In genomic region chr16:50024207-50024606, GRCh38 we compare ENCODE assay signal across 10 cellular contexts. TPM values are rescaled to one million over a fixed set of nuclear protein-coding genes. Genes with fewer than 3 reads are reported as not detected.
DNase-seq lines count a peak whose midpoint lies in the region; ATAC-seq and TF ChIP-seq lines count a peak whose summit lies in the region.
"Had no signal": no experiment of that assay in that cellular context is flagged by ENCODE, and none has a peak within 500 bp of the region (broad histone marks: within the 10 kb centered on the region; RNA-seq: fewer than 3 reads in every experiment).

No MANE protein-coding gene starts in this region.

- ATAC-seq in activated T-cell treated with anti-CD3 and anti-CD28 coated beads, Interleukin-2, amount 50 U/mL, for 4 hours = no peak

- no peak for TF ChIP-seq CTCF in fibroblast of lung (conservative IDR thresholded peaks at IDR 0.05 in 1 of 2, IDR thresholded peaks at IDR 0.05 in 1 of 2; ENCODE audit: low read depth in 1 of 2, low read length in 2 of 2)

- no peak overlapping the region for H3K27ac ChIP-seq in SJCRH30
- H3K27ac ChIP-seq in fibroblast of lung (ENCODE audit: insufficient read depth, low read length) = no peak overlapping the region
- no peak overlapping the region for H3K27ac ChIP-seq in subcutaneous abdominal adipose tissue (ENCODE audit: low read depth, low read length)
- H3K27ac ChIP-seq: HL-60, suprapubic skin had no signal

- H3K27me3 Mint-ChIP-seq in activated T-cell treated with anti-CD3 and anti-CD28 coated beads, Interleukin-2, amount 50 U/mL, for 4 hours (ENCODE audit: low read depth) = no peaks in the 10 kb centered on the region

- H3K27me3 ChIP-seq in SJCRH30 = no peaks in the 10 kb centered on the region
- no peaks in the 10 kb centered on the region for H3K27me3 ChIP-seq in fibroblast of lung (ENCODE audit: control insufficient read depth, insufficient read depth, low read length)
- no peaks in the 10 kb centered on the region for H3K27me3 ChIP-seq in subcutaneous abdominal adipose tissue (ENCODE audit: control insufficient read depth in 5 of 5, insufficient read depth in 4 of 5, low read length in 5 of 5)
- H3K27me3 ChIP-seq: suprapubic skin had no signal

- H3K4me2 ChIP-seq in fibroblast of lung (ENCODE audit: extremely low read depth, insufficient read depth, low read length) = peak overlapping the region; percentile 67

- H3K4me1 ChIP-seq in SJCRH30 (no peaks in the 10 kb centered on the region), fibroblast of lung (ENCODE audit: control insufficient read depth, extremely low read depth, insufficient read depth, low read length) (no peaks in the 10 kb centered on the region), subcutaneous abdominal adipose tissue (ENCODE audit: control insufficient read depth in 5 of 5, insufficient read depth in 5 of 5, low read length in 5 of 5) (peaks cover 0 to 20% (median 18%) of the 10 kb centered on the region in 5 donors)

- H3K36me3 Mint-ChIP-seq in activated T-cell treated with anti-CD3 and anti-CD28 coated beads, Interleukin-2, amount 50 U/mL, for 4 hours (ENCODE audit: insufficient read depth) = peaks cover 1% of the 10 kb centered on the region

- H3K4me3 ChIP-seq in SJCRH30 (peak overlapping the region; percentile 93), fibroblast of lung (replicated peaks in 1 of 4; ENCODE audit: control extremely low read depth in 1 of 4, insufficient read depth in 1 of 4, low read depth in 3 of 4, low read length in 4 of 4) (peak overlapping the region in 1 of 4 experiments; percentile 49), subcutaneous abdominal adipose tissue (ENCODE audit: low read depth in 1 of 5, low read length in 5 of 5) (no peak overlapping the region)

- peak overlapping the region; percentile 94 for H3K4me3 Mint-ChIP-seq in activated T-cell treated with anti-CD3 and anti-CD28 coated beads, Interleukin-2, amount 50 U/mL, for 4 hours

- H4K20me1 ChIP-seq in fibroblast of lung (ENCODE audit: control insufficient read depth, extremely low read depth, insufficient read depth, low read length) = no peaks in the 10 kb centered on the region

- no peak for DNase-seq in activated T-cell treated with anti-CD3 and anti-CD28 coated beads, Interleukin-2, amount 50 U/mL, for 4 hours
- DNase-seq in activated T-cell treated with anti-CD3 and anti-CD28 coated beads, Interleukin-2, amount 50 U/mL, for 1 hour = no peak
- DNase-seq in SJCRH30 (no peak), fibroblast of lung (ENCODE audit: low read depth in 2 of 2) (no peak), NCI-H146 treated with DMSO at 0.1 percent for 48 hours (lab: John Stamatoyannopoulos, UW; ENCODE audit: unreplicated experiment) (no peak), SIG-M5 (lab: John Stamatoyannopoulos, UW) (no peak), COLO668 (lab: John Stamatoyannopoulos, UW; ENCODE audit: unreplicated experiment) (no peak)

- H3K9ac ChIP-seq in fibroblast of lung (ENCODE audit: insufficient read depth, low read length) (no peak overlapping the region), subcutaneous abdominal adipose tissue (ENCODE audit: low read length in 5 of 5) (peak overlapping the region in 3 of 5 donors; percentile 34 to 60 (median 46))

- H3K9me3 Mint-ChIP-seq in activated T-cell treated with anti-CD3 and anti-CD28 coated beads, Interleukin-2, amount 50 U/mL, for 4 hours = no peaks in the 10 kb centered on the region

- peak overlapping the region; percentile 41 for H2AFZ ChIP-seq in fibroblast of lung (ENCODE audit: low read length)

- H3K36me3 ChIP-seq in SJCRH30 (no peaks in the 10 kb centered on the region), fibroblast of lung (ENCODE audit: control insufficient read depth, insufficient read depth, low read length) (no peaks in the 10 kb centered on the region), subcutaneous abdominal adipose tissue (ENCODE audit: control insufficient read depth in 5 of 5, insufficient read depth in 5 of 5, low read length in 5 of 5) (peaks cover 0 to 1% (median 0%) of the 10 kb centered on the region in 5 donors)
- H3K36me3 ChIP-seq: suprapubic skin had no signal

- H3K9me3 ChIP-seq in SJCRH30 (replicated peaks) = no peaks in the 10 kb centered on the region
- H3K9me3 ChIP-seq in fibroblast of lung (ENCODE audit: control insufficient read depth, insufficient read depth, low read depth, low read length) = no peaks in the 10 kb centered on the region
- no peaks in the 10 kb centered on the region for H3K9me3 ChIP-seq in subcutaneous abdominal adipose tissue (ENCODE audit: control insufficient read depth in 5 of 5, low read length in 5 of 5)
- H3K9me3 ChIP-seq: suprapubic skin had no signal

- peaks cover 18% of the 10 kb centered on the region for H3K4me1 Mint-ChIP-seq in activated T-cell treated with anti-CD3 and anti-CD28 coated beads, Interleukin-2, amount 50 U/mL, for 4 hours (ENCODE audit: low read depth)

- H3K79me2 ChIP-seq in fibroblast of lung (ENCODE audit: control insufficient read depth, insufficient read depth, low read length) = peaks cover 32% of the 10 kb centered on the region

RNA-seq across cellular contexts. Expression of gene CNEP1R1, which starts 0.8 kb away (rescaled TPM):
- 10 to 100 TPM; 16.2 to 20.0 (median 17.6) TPM for total RNA-seq in activated T-cell treated with anti-CD3 and anti-CD28 coated beads, Interleukin-2, amount 50 U/mL, for 4 hours
- total RNA-seq in SJCRH30 (2014; rRNA removed; shearing (Covaris generic)) = 22.1 and 22.3 TPM in 2 replicates
- total RNA-seq in fibroblast of lung = 28.2 and 32.5 TPM in 2 replicates
- polyA plus RNA-seq in fibroblast of lung = 33.1 and 37.3 TPM in 2 replicates
- polyA plus RNA-seq in fibroblast of lung (2012) = 16.2 and 19.2 TPM in 2 replicates
- polyA minus RNA-seq in fibroblast of lung (ENCODE audit: low replicate concordance) = 7.2 and 18.0 TPM in 2 replicates

RNA-seq across cellular contexts. Expression of gene HEATR3, which starts 41.6 kb away (rescaled TPM):
- 10 to 100 TPM; 20.9 to 25.0 (median 24.5) TPM for total RNA-seq in activated T-cell treated with anti-CD3 and anti-CD28 coated beads, Interleukin-2, amount 50 U/mL, for 4 hours
- 23.1 and 23.4 TPM in 2 replicates for total RNA-seq in SJCRH30 (2014; rRNA removed; shearing (Covaris generic))
- 23.9 and 26.7 TPM in 2 replicates for total RNA-seq in fibroblast of lung
- 14.7 and 15.0 TPM in 2 replicates for polyA plus RNA-seq in fibroblast of lung
- 10.9 and 12.3 TPM in 2 replicates for polyA plus RNA-seq in fibroblast of lung (2012)
- 6.3 and 18.0 TPM in 2 replicates for polyA minus RNA-seq in fibroblast of lung (ENCODE audit: low replicate concordance)
